In the genomic region with DNA sequence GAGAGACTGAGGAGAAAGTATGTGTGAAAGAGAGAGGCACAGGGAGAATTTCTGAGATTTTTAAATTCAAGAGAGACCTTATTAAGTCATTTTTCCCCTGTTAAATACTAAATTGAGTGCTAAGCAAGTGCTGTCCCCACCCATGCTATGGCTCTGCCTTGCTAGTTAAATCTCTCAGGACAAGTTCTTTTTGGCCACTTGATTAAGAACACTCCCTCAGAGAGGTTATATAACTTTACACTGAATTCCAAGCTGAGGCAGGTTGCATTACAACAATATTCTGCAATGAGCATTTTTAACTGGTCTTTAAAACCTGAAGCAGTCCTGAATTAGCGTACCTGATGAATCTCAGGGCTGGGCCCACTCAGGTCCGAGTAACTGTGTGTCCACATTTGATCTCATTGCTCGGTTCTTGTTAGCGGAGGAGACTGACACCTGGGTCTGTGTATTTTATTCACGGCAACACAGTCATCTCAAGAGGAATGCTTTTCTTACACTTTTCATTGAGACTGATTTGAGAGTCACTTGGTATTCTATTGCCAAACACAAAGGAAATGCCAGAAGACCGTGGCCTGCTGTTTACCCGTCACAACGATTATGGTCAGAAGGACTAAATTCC, we compare ENCODE assay signal across 27 cellular contexts.
"Had no signal": no experiment of that assay in that cellular context is flagged by ENCODE, and none has a peak within 500 bp of the region (broad histone marks: within the 10 kb centered on the region; RNA-seq: fewer than 3 reads in every experiment).

No MANE protein-coding gene starts in this region.

- H3K4me1 ChIP-seq: neural progenitor cell, psoas muscle, sigmoid colon, suprapubic skin, testis, tibial nerve, vagina had no signal

- H3K36me3 ChIP-seq: neural progenitor cell, ovary, right lobe of liver, sigmoid colon, suprapubic skin, tibial nerve, vagina had no signal

- H3K4me3 ChIP-seq: neural progenitor cell, ovary, psoas muscle, right lobe of liver, sigmoid colon, suprapubic skin, testis, tibial nerve, vagina had no signal

- H3K27me3 ChIP-seq: neural progenitor cell, ovary, right lobe of liver, sigmoid colon, suprapubic skin, testis, tibial nerve, vagina had no signal

- H3K27ac ChIP-seq: neural progenitor cell, ovary, parathyroid adenoma, psoas muscle, right lobe of liver, sigmoid colon, suprapubic skin, testis, tibial nerve, vagina had no signal

- ATAC-seq: naive thymus-derived CD4-positive, alpha-beta T cell; natural killer cell; psoas muscle; right cardiac atrium; right lobe of liver; stimulated activated memory B cell treated with anti-CD40 and anti-IgM and Interleukin-4, amounts not matched to agents 10 μg/mL and 1 μg/mL and 100 μg/mL, for 72 hours; stimulated activated naive CD8-positive, alpha-beta T cell treated with anti-CD3 and anti-CD28 coated beads, Interleukin-15, amount 100 ng/mL, for 72 hours; stimulated activated naive CD8-positive, alpha-beta T cell treated with anti-CD3 and anti-CD28 coated beads, Interleukin-15, Interleukin-2, amounts not matched to agents 100 U/mL and 50 U/mL, for 24 hours had no signal

- H3K9me3 ChIP-seq: ovary, psoas muscle, right lobe of liver, sigmoid colon, suprapubic skin, testis, tibial nerve, vagina had no signal

- DNase-seq: naive thymus-derived CD4-positive, alpha-beta T cell; natural killer cell; occipital lobe; ovary; posterior cingulate gyrus; psoas muscle; right cardiac atrium; right lobe of liver; sigmoid colon; small intestine; stimulated activated CD4-positive, alpha-beta T cell treated with anti-CD3 and anti-CD28 coated beads, Interleukin-12 subunit alpha, Interleukin-12 subunit beta, amount 100 ng/mL, for 4 hours; stimulated activated CD4-positive, alpha-beta T cell treated with anti-CD3 and anti-CD28 coated beads, Interleukin-1b, Interleukin-23, amount 100 ng/mL, for 48 hours; stimulated activated CD4-positive, alpha-beta T cell treated with anti-CD3 and anti-CD28 coated beads, Interleukin-4, amount 100 ng/mL, for 1 hour; stimulated activated CD4-positive, alpha-beta T cell treated with anti-CD3 and anti-CD28 coated beads, Interleukin-4, amount 100 ng/mL, for 4 hours; stimulated activated CD8-positive, alpha-beta memory T cell treated with anti-CD3 and anti-CD28 coated beads, Interleukin-4, amount 100 ng/mL, for 48 hours; stimulated activated naive CD4-positive, alpha-beta T cell; stimulated activated naive CD8-positive, alpha-beta T cell treated with anti-CD3 and anti-CD28 coated beads, Interleukin-15, amount 100 ng/mL, for 72 hours; stimulated activated naive CD8-positive, alpha-beta T cell treated with anti-CD3 and anti-CD28 coated beads, Interleukin-15, Interleukin-2, amounts not matched to agents 100 U/mL and 50 U/mL, for 24 hours; substantia nigra; testis; trophoblast cell had no signal
